2 cellular contexts compared by ENCODE assay signal in the genomic region with DNA sequence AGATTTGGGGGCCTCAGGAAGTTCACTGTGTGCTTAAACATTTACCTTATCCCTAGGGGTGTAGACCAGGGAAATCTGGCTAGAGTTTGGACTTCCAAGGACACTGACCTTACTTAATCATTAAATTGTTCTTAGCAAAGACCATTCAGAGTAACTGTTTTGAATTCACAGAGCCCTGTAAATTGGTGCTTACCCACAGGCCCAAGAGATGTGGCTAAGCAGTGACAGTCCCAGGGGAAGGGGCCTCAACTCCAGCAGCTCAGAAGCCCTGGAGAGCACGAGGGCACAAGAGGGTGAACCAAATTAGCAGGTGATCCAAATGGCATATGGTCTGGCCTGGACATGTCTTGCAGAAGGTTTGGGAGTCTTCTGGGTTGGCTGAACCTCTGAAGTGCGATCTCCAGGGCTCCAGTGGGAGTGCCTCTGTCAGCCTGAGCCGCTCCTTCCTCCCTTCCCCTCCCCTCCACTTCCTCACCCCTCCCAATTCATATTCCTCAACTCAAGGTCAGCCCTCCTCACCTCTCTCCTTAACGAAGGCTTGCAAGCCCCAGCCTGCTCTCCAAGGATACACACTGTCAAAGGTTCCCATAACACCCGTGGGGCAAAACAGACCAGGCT.
TF ChIP-seq lines count a peak whose summit lies in the region.

No MANE protein-coding gene starts in this region.

TF ChIP-seq in WTC11, 78 proteins besides CTCF, POLR2A, EP300 and RAD21 (continued from another document):
- TF ChIP-seq ESRRA (CRISPR knock-in tag; IDR thresholded peaks at IDR 0.05; ENCODE audit: borderline replicate concordance) (no peak), USF1 (CRISPR knock-in tag; IDR thresholded peaks at IDR 0.05) (no peak), ATF1 (CRISPR knock-in tag; IDR thresholded peaks at IDR 0.05) (no peak), OVOL2 (CRISPR knock-in tag; IDR thresholded peaks at IDR 0.05; ENCODE audit: borderline replicate concordance) (no peak)

TF ChIP-seq in liver, 16 proteins besides CTCF, POLR2A, EP300 and RAD21 (continued from another document):
- peak; percentile 49 to 75 for TF ChIP-seq HNF4A (conservative IDR thresholded peaks at IDR 0.05)
- peak; percentile 57 to 79 for TF ChIP-seq RXRA (IDR thresholded peaks at IDR 0.05)
- peak; percentile 43 for TF ChIP-seq HNF4G (IDR thresholded peaks at IDR 0.05)
- no peak for TF ChIP-seq TAF1 (conservative IDR thresholded peaks at IDR 0.05)
- no peak for TF ChIP-seq REST (IDR thresholded peaks at IDR 0.05)
- no peak for TF ChIP-seq JUND (IDR thresholded peaks at IDR 0.05)
- TF ChIP-seq ATF3 (IDR thresholded peaks at IDR 0.05) = no peak
- no peak for TF ChIP-seq FOXA1 (IDR thresholded peaks at IDR 0.05)
- TF ChIP-seq GABPA (IDR thresholded peaks at IDR 0.05 in 1 of 2, conservative IDR thresholded peaks at IDR 0.05 in 1 of 2) = no peak
- TF ChIP-seq SP1 (IDR thresholded peaks at IDR 0.05) = peak; percentile 74
- no peak for TF ChIP-seq YY1 (IDR thresholded peaks at IDR 0.05)
